8 cellular contexts compared by ENCODE assay signal in genomic region chrX:16436348-16437188, GRCh38.
DNase-seq lines count a peak whose midpoint lies in the region; ATAC-seq, FAIRE-seq and TF ChIP-seq lines count a peak whose summit lies in the region.

No MANE protein-coding gene starts in this region.

- H3K14ac ChIP-seq in H1 (ENCODE audit: insufficient read length) = no peak overlapping the region

- ATAC-seq in HG02885 (IDR thresholded peaks at IDR 0.05; ENCODE audit: poor library complexity, unreplicated experiment) = peak; percentile 88
- ATAC-seq in activated CD8-positive, alpha-beta T cell treated with anti-CD3 and anti-CD28 coated beads, Interleukin-2, amount 10 ng/mL, durations not matched to agents 7 days and 5 days = peak; percentile 64
- ATAC-seq in GM18511 (IDR thresholded peaks at IDR 0.05; ENCODE audit: unreplicated experiment) = no peak

- H4K20me1 ChIP-seq in H1 (replicated peaks in 1 of 2; ENCODE audit: control insufficient read depth in 1 of 2, insufficient read depth in 2 of 2, low read length in 2 of 2) = no peaks in the 10 kb centered on the region

- CTCF ChIA-PET in activated CD8-positive, alpha-beta T cell treated with anti-CD3 and anti-CD28 coated beads, Interleukin-2, amount 10 ng/mL, durations not matched to agents 7 days and 5 days (lab: Charles Lee) = interaction anchor here (0.6 to 1.9 kb wide), 15 partner anchors 9 to 260 kb away, joined by 3 to 11 read pairs (median 3); no protein-coding TSS in a partner anchor
- CTCF ChIA-PET in H1 (lab: Charles Lee; ENCODE audit: partially characterized antibody) = interaction anchor here (0.6 to 1.9 kb wide), 17 partner anchors 8 to 429 kb away, joined by 3 to 9 read pairs (median 4); no protein-coding TSS in a partner anchor

- H4K5ac ChIP-seq in H1 (ENCODE audit: insufficient read length, low read depth, low read length) = no peak overlapping the region

- TF ChIP-seq EP300 in H1 (IDR thresholded peaks at IDR 0.05; ENCODE audit: borderline replicate concordance in 1 of 2, low read depth in 2 of 2, low read length in 2 of 2) = no peak

- no peak overlapping the region for H3K4me2 ChIP-seq in H1 (ENCODE audit: insufficient read depth in 1 of 2, low read depth in 2 of 2, low read length in 2 of 2)

- no peak overlapping the region for H3K27ac ChIP-seq in H1 (ENCODE audit: low read depth, low read length)

- H3K27me3 ChIP-seq in H1 (replicated peaks in 1 of 4; ENCODE audit: control insufficient read depth in 3 of 4, extremely low read depth in 1 of 4, insufficient read depth in 3 of 4, low read length in 3 of 4) = no peaks in the 10 kb centered on the region

- peak; percentile 94 for FAIRE-seq in H1 (lab: Jason Lieb, UNC)

- no peak overlapping the region for H3K4ac ChIP-seq in H1 (replicated peaks; ENCODE audit: insufficient read length, low read depth, low read length)

- no peak overlapping the region for H2AFZ ChIP-seq in H1 (ENCODE audit: low read length)

- 43% methylated on average over 11 of the region's 12 CpGs; no CpG with 5 or more reads in 1 of the 2 experiments for WGBS in H1 (ENCODE audit: extremely low coverage in 1 of 2, insufficient coverage in 1 of 2, insufficient read length in 1 of 2, insufficient replicate concordance in 2 of 2, low coverage in 1 of 2, low lambda C conversion rate in 2 of 2, missing lambda C conversion rate in 1 of 2), 2 experiments

- no peak overlapping the region for H2BK15ac ChIP-seq in H1 (ENCODE audit: low read length)

- no peaks in the 10 kb centered on the region for H3K9me3 Mint-ChIP-seq in activated CD8-positive, alpha-beta T cell treated with anti-CD3 and anti-CD28 coated beads, Interleukin-2, amount 10 ng/mL, durations not matched to agents 7 days and 5 days (ENCODE audit: insufficient read depth)
- no peaks in the 10 kb centered on the region for H3K9me3 Mint-ChIP-seq in mesothelial cell of epicardium

- H3K18ac ChIP-seq in H1 (ENCODE audit: extremely low read depth, low read length) = no peak overlapping the region

- POLR2A ChIA-PET in activated CD8-positive, alpha-beta T cell treated with anti-CD3 and anti-CD28 coated beads, Interleukin-2, amount 10 ng/mL, durations not matched to agents 7 days and 5 days (lab: Charles Lee) = no interaction called here
- POLR2A ChIA-PET in H1 (lab: Charles Lee; ENCODE audit: partially characterized antibody) = no interaction called here

- no peak overlapping the region for H3K56ac ChIP-seq in H1 (replicated peaks; ENCODE audit: insufficient read length, low read depth, low read length)

- no peaks in the 10 kb centered on the region for H3K23me2 ChIP-seq in H1 (ENCODE audit: low read depth, low read length)

- no peak overlapping the region for H2BK12ac ChIP-seq in H1 (ENCODE audit: low read depth, low read length)

- no peak overlapping the region for H3K4me3 ChIP-seq in H1 (ENCODE audit: extremely low read depth in 1 of 4, insufficient read depth in 2 of 4, low read depth in 3 of 4, low read length in 4 of 4)

- DNase-seq in Daoy (ENCODE audit: low read depth) = peak; percentile 55
- peak; percentile 73 for DNase-seq in NCI-H69 (lab: John Stamatoyannopoulos, UW)
- DNase-seq in activated CD8-positive, alpha-beta T cell treated with anti-CD3 and anti-CD28 coated beads, Interleukin-2, amount 10 ng/mL, durations not matched to agents 7 days and 5 days = peak; percentile 69
- peak; percentile 5 to 73 for DNase-seq in H1 (ENCODE audit: low read depth in 1 of 2, low spot score in 2 of 2)
- DNase-seq in mesothelial cell of epicardium (ENCODE audit: low spot score in 2 of 2, unreplicated experiment in 2 of 2) = peak; percentile 38 to 76
- DNase-seq in stimulated activated CD8-positive, alpha-beta memory T cell treated with anti-CD3 and anti-CD28 coated beads, Interleukin-4, amount 100 ng/mL, for 24 hours (ENCODE audit: low read depth) = peak; percentile 49

- no peaks in the 10 kb centered on the region for H3K27me3 Mint-ChIP-seq in activated CD8-positive, alpha-beta T cell treated with anti-CD3 and anti-CD28 coated beads, Interleukin-2, amount 10 ng/mL, durations not matched to agents 7 days and 5 days (ENCODE audit: low read depth)
- H3K27me3 Mint-ChIP-seq in mesothelial cell of epicardium (ENCODE audit: low read depth) = no peaks in the 10 kb centered on the region

- no peak overlapping the region for H2BK120ac ChIP-seq in H1 (replicated peaks; ENCODE audit: low read depth, low read length)

- peak; percentile 60 to 76 for TF ChIP-seq RAD21 in H1 (IDR thresholded peaks at IDR 0.05 in 1 of 2, conservative IDR thresholded peaks at IDR 0.05 in 1 of 2; ENCODE audit: low read depth in 2 of 2, low read length in 2 of 2)

- no peak overlapping the region for H4K8ac ChIP-seq in H1 (ENCODE audit: extremely low read depth, insufficient read depth, low read length)

- H4K91ac ChIP-seq in H1 (replicated peaks; ENCODE audit: insufficient read length, low read length) = peak overlapping the region; percentile 15

- no peaks in the 10 kb centered on the region for H3K79me1 ChIP-seq in H1 (ENCODE audit: low read depth, low read length)

- no peaks in the 10 kb centered on the region for H3K9me3 ChIP-seq in H1 (ENCODE audit: insufficient read depth in 2 of 2, low read depth in 1 of 2, low read length in 1 of 2)

- no peaks in the 10 kb centered on the region for H3K36me3 Mint-ChIP-seq in activated CD8-positive, alpha-beta T cell treated with anti-CD3 and anti-CD28 coated beads, Interleukin-2, amount 10 ng/mL, durations not matched to agents 7 days and 5 days (ENCODE audit: low read depth)
- H3K36me3 Mint-ChIP-seq in mesothelial cell of epicardium = no peaks in the 10 kb centered on the region

- H2BK20ac ChIP-seq in H1 (ENCODE audit: low read length) = no peak overlapping the region

- no peak overlapping the region for H3K9ac ChIP-seq in H1 (replicated peaks in 1 of 4; ENCODE audit: extremely low read depth in 1 of 4, low read depth in 3 of 4, low read length in 3 of 4)

- peak; percentile 54 to 67 (median 56) for TF ChIP-seq CTCF in H1 (IDR thresholded peaks at IDR 0.05; ENCODE audit: control extremely low read depth in 1 of 3, insufficient read depth in 1 of 3, low read depth in 1 of 3, low read length in 3 of 3)
- TF ChIP-seq CTCF in mesothelial cell of epicardium (IDR thresholded peaks at IDR 0.05; ENCODE audit: unreplicated experiment) = peak; percentile 61

- no peak overlapping the region for H2BK5ac ChIP-seq in H1 (ENCODE audit: low read depth, low read length)

- no peaks in the 10 kb centered on the region for H3K4me1 ChIP-seq in H1 (replicated peaks in 1 of 4; ENCODE audit: control insufficient read depth in 3 of 4, insufficient read depth in 4 of 4, low read length in 3 of 4)

- no peak overlapping the region for H3K23ac ChIP-seq in H1 (ENCODE audit: insufficient read length)

- TF ChIP-seq POLR2A in H1 (IDR thresholded peaks at IDR 0.05; ENCODE audit: control extremely low read depth in 1 of 2, low read depth in 2 of 2, low read length in 2 of 2) = no peak

- no peaks in the 10 kb centered on the region for H3K79me2 ChIP-seq in H1 (ENCODE audit: control insufficient read depth in 1 of 2, insufficient read depth in 2 of 2, low read length in 2 of 2)

- no peaks in the 10 kb centered on the region for H3K36me3 ChIP-seq in H1 (ENCODE audit: control insufficient read depth in 2 of 4, insufficient read depth in 4 of 4, low read length in 3 of 4)

- no peak overlapping the region for H3K4me3 Mint-ChIP-seq in activated CD8-positive, alpha-beta T cell treated with anti-CD3 and anti-CD28 coated beads, Interleukin-2, amount 10 ng/mL, durations not matched to agents 7 days and 5 days
- H3K4me3 Mint-ChIP-seq in mesothelial cell of epicardium = no peak overlapping the region

- no peak overlapping the region for H2AK5ac ChIP-seq in H1 (ENCODE audit: low read depth, low read length)

- no peak overlapping the region for H3K27ac Mint-ChIP-seq in activated CD8-positive, alpha-beta T cell treated with anti-CD3 and anti-CD28 coated beads, Interleukin-2, amount 10 ng/mL, durations not matched to agents 7 days and 5 days
- H3K27ac Mint-ChIP-seq in mesothelial cell of epicardium = peak overlapping the region; percentile 30

- peaks cover 11% of the 10 kb centered on the region for H3K4me1 Mint-ChIP-seq in activated CD8-positive, alpha-beta T cell treated with anti-CD3 and anti-CD28 coated beads, Interleukin-2, amount 10 ng/mL, durations not matched to agents 7 days and 5 days (ENCODE audit: low read depth)
- H3K4me1 Mint-ChIP-seq in mesothelial cell of epicardium = peaks cover 2% of the 10 kb centered on the region

TF ChIP-seq in H1, 55 proteins besides CTCF, POLR2A, EP300 and RAD21 (continues in another document):
- TF ChIP-seq CBX8 (IDR thresholded peaks at IDR 0.05; ENCODE audit: borderline replicate concordance, low read depth, low read length) (no peak), TAF7 (optimal IDR thresholded peaks at IDR 0.05; ENCODE audit: borderline replicate concordance, low read depth, low read length) (no peak), MAFK (IDR thresholded peaks at IDR 0.05; ENCODE audit: low read depth, low read length) (no peak), POLR2AphosphoS5 (IDR thresholded peaks at IDR 0.05; ENCODE audit: low read depth, low read length) (no peak), YY1 (IDR thresholded peaks at IDR 0.05; ENCODE audit: low read depth, low read length) (peak; percentile 68), SP2 (IDR thresholded peaks at IDR 0.05; ENCODE audit: low read length) (no peak)
